In the genomic region with DNA sequence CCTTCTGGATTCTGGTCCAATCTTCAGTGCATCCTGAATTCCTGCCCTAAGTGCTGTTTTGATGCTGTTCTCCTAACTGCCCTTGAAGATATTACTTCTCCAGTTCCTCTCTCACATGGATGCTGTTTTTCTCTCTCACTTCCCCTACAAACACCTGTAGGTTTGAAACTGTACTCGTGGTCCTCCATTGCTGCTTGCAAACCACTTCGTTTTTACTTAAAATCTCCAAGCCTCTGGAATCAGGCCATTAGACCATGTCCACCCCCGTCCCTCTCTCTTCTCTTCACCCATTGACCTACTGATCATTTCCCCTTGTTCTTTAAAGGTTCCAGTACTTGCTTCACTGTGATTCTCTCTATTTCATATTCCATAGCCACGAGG, we compare ENCODE assay signal across 12 cellular contexts.
DNase-seq lines count a peak whose midpoint lies in the region; ATAC-seq, FAIRE-seq and TF ChIP-seq lines count a peak whose summit lies in the region.
"Had no signal": no experiment of that assay in that cellular context is flagged by ENCODE, and none has a peak within 500 bp of the region (broad histone marks: within the 10 kb centered on the region; RNA-seq: fewer than 3 reads in every experiment).

No MANE protein-coding gene starts in this region.

- no peak overlapping the region for H3K27ac Mint-ChIP-seq in CD4-positive, alpha-beta memory T cell

- TF ChIP-seq CTCF in GM13977 (IDR thresholded peaks at IDR 0.05; ENCODE audit: extremely low read depth, insufficient read depth, missing control alignments) (no peak), A673 (conservative IDR thresholded peaks at IDR 0.05; ENCODE audit: low read depth, low read length) (no peak), Peyer's patch (IDR thresholded peaks at IDR 0.05) (no peak)

- peaks cover 0 to 1% of the 10 kb centered on the region in 2 donors for H3K27me3 Mint-ChIP-seq in CD4-positive, alpha-beta memory T cell

- peaks cover 13% of the 10 kb centered on the region for H3K4me1 ChIP-seq in CD4-positive, alpha-beta memory T cell (ENCODE audit: insufficient read depth, low read length)
- H3K4me1 ChIP-seq in A673 (ENCODE audit: insufficient read depth, low read length, poor library complexity, severe bottlenecking) (no peaks in the 10 kb centered on the region), Peyer's patch (no peaks in the 10 kb centered on the region)

- peaks cover 9 to 19% (median 14%) of the 10 kb centered on the region in 4 donors for H3K4me1 Mint-ChIP-seq in CD4-positive, alpha-beta memory T cell

- TF ChIP-seq POLR2A in Peyer's patch (IDR thresholded peaks at IDR 0.05) (no peak), H54 (IDR thresholded peaks at IDR 0.05; ENCODE audit: low read depth, low read length) (no peak)

- no peaks in the 10 kb centered on the region for H3K36me3 ChIP-seq in CD4-positive, alpha-beta memory T cell (ENCODE audit: insufficient read depth, low read length)
- no peaks in the 10 kb centered on the region for H3K36me3 ChIP-seq in A673 (ENCODE audit: insufficient read depth, low read length, poor library complexity, severe bottlenecking)
- H3K36me3 ChIP-seq in Peyer's patch: no peaks in the 10 kb centered on the region

- H3K27ac ChIP-seq in CD4-positive, alpha-beta memory T cell (ENCODE audit: low read depth, low read length): no peak overlapping the region
- H3K27ac ChIP-seq in A673 (ENCODE audit: low read depth, low read length, poor library complexity, severe bottlenecking) (no peak overlapping the region), Peyer's patch (peak overlapping the region in 1 of 4 donors; percentile 9)

- peaks cover 0 to 7% (median 3%) of the 10 kb centered on the region in 8 donors for H3K9me3 Mint-ChIP-seq in CD4-positive, alpha-beta memory T cell

- in situ Hi-C loops in GM13977 (cut with MboI; ENCODE audit: low pct_unique_long_range_greater_than_20kb, low sequenced_read_pairs, unreplicated experiment): no loop called here

- peak; percentile 71 for ATAC-seq in GM19395 (IDR thresholded peaks at IDR 0.05; ENCODE audit: unreplicated experiment)
- peak; percentile 40 for ATAC-seq in HG02763 (IDR thresholded peaks at IDR 0.05; ENCODE audit: unreplicated experiment)
- peak; percentile 45 for ATAC-seq in HG03442 (IDR thresholded peaks at IDR 0.05; ENCODE audit: unreplicated experiment)
- ATAC-seq: stimulated activated naive CD8-positive, alpha-beta T cell treated with anti-CD3 and anti-CD28 coated beads, Interleukin-15, Interleukin-2, amounts not matched to agents 100 U/mL and 50 U/mL, for 24 hours had no signal

- no peak overlapping the region for H3K4me3 ChIP-seq in CD4-positive, alpha-beta memory T cell (ENCODE audit: low read length in 2 of 2)
- H3K4me3 ChIP-seq in A673 (ENCODE audit: low read depth, low read length, poor library complexity, severe bottlenecking) (no peak overlapping the region), Peyer's patch (no peak overlapping the region)

- FAIRE-seq in H54 (lab: Jason Lieb, UNC): no peak

- H3K9me3 ChIP-seq in CD4-positive, alpha-beta memory T cell (ENCODE audit: control insufficient read depth in 1 of 2, low read length in 2 of 2): no peaks in the 10 kb centered on the region
- peaks cover 4% of the 10 kb centered on the region for H3K9me3 ChIP-seq in A673 (ENCODE audit: low read depth, low read length, poor library complexity, severe bottlenecking)
- H3K9me3 ChIP-seq in Peyer's patch: no peaks in the 10 kb centered on the region

- POLR2A ChIA-PET in CD4-positive, alpha-beta memory T cell (lab: Charles Lee; ENCODE audit: partially characterized antibody): no interaction called here
- POLR2A ChIA-PET in A673 (lab: Charles Lee; ENCODE audit: low non-redundant PET): no interaction called here

- no peaks in the 10 kb centered on the region for H3K27me3 ChIP-seq in CD4-positive, alpha-beta memory T cell (ENCODE audit: insufficient read depth, low read length)
- H3K27me3 ChIP-seq in A673 (replicated peaks; ENCODE audit: insufficient read depth, low read depth, low read length, poor library complexity) (peaks cover 54% of the 10 kb centered on the region), Peyer's patch (no peaks in the 10 kb centered on the region)

- DNase-seq in GM13977 (ENCODE audit: low spot score) (peak; percentile 5), A673 (ENCODE audit: low spot score) (no peak), Peyer's patch (no peak), H54 (ENCODE audit: insufficient read length, low spot score) (no peak)
- DNase-seq in CD4-positive, alpha-beta memory T cell: no peak
- DNase-seq: glutamatergic neuron; NCI-H526; stimulated activated CD4-positive, alpha-beta T cell treated with anti-CD3 and anti-CD28 coated beads, Interleukin-1b, Interleukin-23, amount 100 ng/mL, for 48 hours; stimulated activated naive CD8-positive, alpha-beta T cell treated with anti-CD3 and anti-CD28 coated beads, Interleukin-15, Interleukin-2, amounts not matched to agents 100 U/mL and 50 U/mL, for 24 hours had no signal

- peak overlapping the region in 3 of 8 donors; percentile 1 to 15 (median 7) for H3K4me3 Mint-ChIP-seq in CD4-positive, alpha-beta memory T cell

- BruUV-seq in A673 (replicated peaks; lab: Mats Ljungman, UMichigan): no TSS peak

- CTCF ChIA-PET in CD4-positive, alpha-beta memory T cell (lab: Charles Lee; ENCODE audit: partially characterized antibody): no interaction called here
- CTCF ChIA-PET in A673 (lab: Charles Lee): no interaction called here

- H3K36me3 Mint-ChIP-seq in CD4-positive, alpha-beta memory T cell: no peaks in the 10 kb centered on the region

- intact Hi-C loops in CD4-positive, alpha-beta memory T cell (cut with micrococcal nuclease): no loop called here
- intact Hi-C loops in A673 (cut with micrococcal nuclease; ENCODE audit: unreplicated experiment): no loop called here
